29 cellular contexts compared by ENCODE assay signal in the genomic region with DNA sequence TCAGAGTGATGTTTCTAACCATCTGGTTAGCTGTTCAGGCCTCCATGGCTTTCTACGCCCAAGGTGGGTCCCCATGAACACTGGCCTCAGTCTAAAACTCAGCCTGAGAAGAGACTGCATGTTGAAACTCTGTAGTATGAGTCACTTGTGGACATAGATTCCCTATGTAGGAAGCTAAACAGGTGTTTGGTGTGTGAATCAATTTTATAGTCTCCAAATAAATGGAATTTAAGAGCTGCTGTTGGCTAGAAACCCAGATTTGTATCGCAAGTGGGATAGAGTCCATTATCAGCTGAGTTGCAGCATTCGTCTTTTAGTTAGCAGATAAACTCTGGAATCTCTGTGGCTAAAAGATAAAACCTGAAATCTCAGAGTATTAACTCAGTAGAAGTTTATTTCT.
"Had no signal": no experiment of that assay in that cellular context is flagged by ENCODE, and none has a peak within 500 bp of the region (broad histone marks: within the 10 kb centered on the region; RNA-seq: fewer than 3 reads in every experiment).

No MANE protein-coding gene starts in this region.

- H3K9me3 ChIP-seq: mucosa of descending colon, pancreas, prostate gland, testis, thyroid gland, transverse colon, upper lobe of left lung, vagina had no signal

- H3K4me3 ChIP-seq: left ventricle myocardium inferior, lung, mucosa of descending colon, pancreas, prostate gland, skin epidermis, stomach, testis, thyroid gland, transverse colon, upper lobe of left lung, vagina had no signal

- H3K27ac ChIP-seq: left ventricle myocardium inferior, pancreas, prostate gland, skin epidermis, stomach, testis, thyroid gland, transverse colon, upper lobe of left lung, vagina had no signal

- DNase-seq: hypothalamus; immature natural killer cell; kidney; left colon; left ventricle myocardium inferior; mesendoderm; mucosa of descending colon; naive thymus-derived CD4-positive, alpha-beta T cell; pancreas; posterior cingulate gyrus; retina; right cardiac atrium; stimulated activated CD4-positive, alpha-beta T cell treated with anti-CD3 and anti-CD28 coated beads, Interleukin-12 subunit alpha, Interleukin-12 subunit beta, amount 100 ng/mL, for 4 hours; stimulated activated CD4-positive, alpha-beta T cell treated with anti-CD3 and anti-CD28 coated beads, Interleukin-15, amount 100 ng/mL, for 24 hours; stimulated activated CD4-positive, alpha-beta T cell treated with anti-CD3 and anti-CD28 coated beads, Interleukin-2, amount 100 ng/mL, for 24 hours; stimulated activated CD4-positive, alpha-beta T cell treated with anti-CD3 and anti-CD28 coated beads, Interleukin-4, amount 100 ng/mL, for 1 hour; stimulated activated naive B cell treated with anti-CD40 and anti-IgM and Interleukin-4, amounts not matched to agents 10 μg/mL and 1 μg/mL and 100 μg/mL, for 72 hours; stimulated activated naive CD8-positive, alpha-beta T cell treated with anti-CD3 and anti-CD28 coated beads, Interleukin-15, Interleukin-2, amounts not matched to agents 100 U/mL and 50 U/mL, for 24 hours; stomach; testis; thyroid gland; transverse colon; upper lobe of left lung had no signal

- H3K27me3 ChIP-seq: pancreas, stomach, testis, thyroid gland, transverse colon, upper lobe of left lung, vagina had no signal

- ATAC-seq: left colon; mucosa of descending colon; naive thymus-derived CD4-positive, alpha-beta T cell; natural killer cell treated with Interleukin-12 subunit alpha and Interleukin-12 subunit beta and Interleukin-15 and Interleukin-18, amount 100 ng/mL, for 72 hours; pancreas; right cardiac atrium; stimulated activated naive B cell treated with anti-CD40 and anti-IgM and Interleukin-4, amounts not matched to agents 10 μg/mL and 1 μg/mL and 100 μg/mL, for 72 hours; stimulated activated naive CD8-positive, alpha-beta T cell treated with anti-CD3 and anti-CD28 coated beads, Interleukin-15, Interleukin-2, amounts not matched to agents 100 U/mL and 50 U/mL, for 24 hours had no signal

- H3K36me3 ChIP-seq: left ventricle myocardium inferior, pancreas, prostate gland, stomach, thyroid gland, transverse colon, upper lobe of left lung, vagina had no signal

- FAIRE-seq: islet of Langerhans, kidney, pancreas had no signal

- H3K4me1 ChIP-seq: left ventricle myocardium inferior, pancreas, prostate gland, testis, thyroid gland, transverse colon, upper lobe of left lung, vagina had no signal
